ENCODE assay signal across 8 cellular contexts in the genomic region with DNA sequence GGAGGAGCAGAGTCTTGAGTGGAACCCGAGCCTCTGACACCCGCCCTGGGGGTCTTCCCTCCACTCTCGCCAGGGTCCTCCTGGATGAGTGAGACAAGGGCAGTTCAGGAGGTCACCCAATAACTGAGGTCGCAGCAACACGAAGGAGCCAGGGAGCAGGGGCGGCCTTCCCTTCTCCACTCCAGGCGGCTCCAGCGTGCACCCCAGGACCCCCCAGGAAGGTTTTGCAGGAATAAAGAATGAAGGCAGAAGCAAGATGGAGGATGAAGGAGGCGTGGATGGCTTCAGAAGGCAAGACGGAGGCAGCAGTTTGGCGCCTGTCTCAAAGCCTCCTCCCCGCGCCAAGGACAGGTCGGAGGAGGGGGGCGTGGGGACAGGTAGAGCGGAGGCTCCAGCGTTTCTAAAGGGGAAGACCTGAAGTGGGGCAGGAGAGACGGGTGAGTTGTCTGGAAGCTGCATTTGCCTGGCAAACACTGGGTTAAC. TPM values are rescaled to one million over a fixed set of nuclear protein-coding genes. Genes with fewer than 3 reads are reported as not detected.
DNase-seq lines count a peak whose midpoint lies in the region; ATAC-seq and TF ChIP-seq lines count a peak whose summit lies in the region.

No MANE protein-coding gene starts in this region.

- no peak for DNase-seq in H7
- DNase-seq in WTC11 (ENCODE audit: low spot score), result no peak
- DNase-seq in hepatocyte (ENCODE audit: low spot score), result no peak
- DNase-seq in AG08395 (ENCODE audit: low spot score), result no peak
- DNase-seq in T-helper 9 cell, result no peak

- ATAC-seq in WTC11 (no peak), GM19395 (IDR thresholded peaks at IDR 0.05; ENCODE audit: unreplicated experiment) (no peak), GM19035 (IDR thresholded peaks at IDR 0.05; ENCODE audit: unreplicated experiment) (no peak)

- H3K9me3 Mint-ChIP-seq in WTC11, result peaks cover 7% of the 10 kb centered on the region; the same call in 1 of the 2 replicates

- no peak for TF ChIP-seq CTCF in WTC11 (IDR thresholded peaks at IDR 0.05)
- TF ChIP-seq CTCF in hepatocyte (IDR thresholded peaks at IDR 0.05; ENCODE audit: poor library complexity), result no peak

- H3K36me3 ChIP-seq in H7 (replicated peaks; ENCODE audit: control insufficient read depth, insufficient read depth, low read length), result peaks cover 1% of the 10 kb centered on the region
- no peaks in the 10 kb centered on the region for H3K36me3 ChIP-seq in hepatocyte (replicated peaks; ENCODE audit: insufficient read depth, low read depth)

- CTCF ChIA-PET in WTC11 (lab: Charles Lee), result interaction anchor here (0.7 to 1.8 kb wide), 7 partner anchors 9 to 152 kb away, joined by 3 to 5 read pairs (median 4); no protein-coding TSS in a partner anchor

- 34% methylated on average over 18 of the region's 18 CpGs for WGBS in hepatocyte (ENCODE audit: low lambda C conversion rate, missing lambda C conversion rate)

- H3K36me3 Mint-ChIP-seq in WTC11, result no peaks in the 10 kb centered on the region

- POLR2A ChIA-PET in WTC11 (lab: Charles Lee), result interaction anchor here (0.9 kb wide), 1 partner anchor 128 kb away, joined by 3 read pairs; no protein-coding TSS in a partner anchor

- H3K27ac ChIP-seq in hepatocyte, result peak overlapping the region; percentile 97
- H3K27ac ChIP-seq in skin epidermis, result no peak overlapping the region

- no peaks in the 10 kb centered on the region for H3K9me3 ChIP-seq in hepatocyte (ENCODE audit: low read depth)

- H3K4me3 ChIP-seq in H7 (ENCODE audit: insufficient read depth, low read depth, low read length), result peak overlapping the region; percentile 92
- H3K4me3 ChIP-seq in hepatocyte, result peak overlapping the region; percentile 31
- H3K4me3 ChIP-seq in skin epidermis, result peak overlapping the region; percentile 47 to 67 (median 53)

- peaks cover 62% of the 10 kb centered on the region for H3K4me1 Mint-ChIP-seq in WTC11

- H3K79me2 ChIP-seq in hepatocyte, result peaks cover 43% of the 10 kb centered on the region

- peak overlapping the region; percentile 91 for H3K4me2 ChIP-seq in hepatocyte

- H3K4me1 ChIP-seq in hepatocyte (ENCODE audit: insufficient read depth), result peaks cover 31% of the 10 kb centered on the region

- H3K4me3 Mint-ChIP-seq in WTC11, result peak overlapping the region; percentile 94

- H4K20me1 ChIP-seq in hepatocyte (ENCODE audit: insufficient read depth, poor library complexity, severe bottlenecking), result peaks cover 4% of the 10 kb centered on the region

- no peaks in the 10 kb centered on the region for H3K27me3 ChIP-seq in H7 (ENCODE audit: control insufficient read depth, insufficient read depth, low read length)
- H3K27me3 ChIP-seq in hepatocyte, result no peaks in the 10 kb centered on the region

- peak overlapping the region; percentile 97 for H3K27ac Mint-ChIP-seq in WTC11

- peak overlapping the region; percentile 61 for H2AFZ ChIP-seq in hepatocyte

- H3K9me2 ChIP-seq in hepatocyte (replicated peaks; ENCODE audit: insufficient read depth), result no peaks in the 10 kb centered on the region

- H3K27me3 Mint-ChIP-seq in WTC11 (ENCODE audit: low read depth), result no peaks in the 10 kb centered on the region; the same call in 1 of the 2 replicates

TF ChIP-seq in WTC11, 78 proteins besides CTCF, POLR2A, EP300 and RAD21 (continues in another document):
- TF ChIP-seq GABPB1 (CRISPR knock-in tag; IDR thresholded peaks at IDR 0.05) (no peak), FOXK1 (CRISPR knock-in tag; IDR thresholded peaks at IDR 0.05) (0 out of 2 replicates have a peak, but pooled peaks have one; percentile 25)
- TF ChIP-seq, protein P1, sequence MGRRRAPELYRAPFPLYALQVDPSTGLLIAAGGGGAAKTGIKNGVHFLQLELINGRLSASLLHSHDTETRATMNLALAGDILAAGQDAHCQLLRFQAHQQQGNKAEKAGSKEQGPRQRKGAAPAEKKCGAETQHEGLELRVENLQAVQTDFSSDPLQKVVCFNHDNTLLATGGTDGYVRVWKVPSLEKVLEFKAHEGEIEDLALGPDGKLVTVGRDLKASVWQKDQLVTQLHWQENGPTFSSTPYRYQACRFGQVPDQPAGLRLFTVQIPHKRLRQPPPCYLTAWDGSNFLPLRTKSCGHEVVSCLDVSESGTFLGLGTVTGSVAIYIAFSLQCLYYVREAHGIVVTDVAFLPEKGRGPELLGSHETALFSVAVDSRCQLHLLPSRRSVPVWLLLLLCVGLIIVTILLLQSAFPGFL (CRISPR knock-in tag; IDR thresholded peaks at IDR 0.05; ENCODE audit: borderline replicate concordance), result no peak
- TF ChIP-seq, protein P2, sequence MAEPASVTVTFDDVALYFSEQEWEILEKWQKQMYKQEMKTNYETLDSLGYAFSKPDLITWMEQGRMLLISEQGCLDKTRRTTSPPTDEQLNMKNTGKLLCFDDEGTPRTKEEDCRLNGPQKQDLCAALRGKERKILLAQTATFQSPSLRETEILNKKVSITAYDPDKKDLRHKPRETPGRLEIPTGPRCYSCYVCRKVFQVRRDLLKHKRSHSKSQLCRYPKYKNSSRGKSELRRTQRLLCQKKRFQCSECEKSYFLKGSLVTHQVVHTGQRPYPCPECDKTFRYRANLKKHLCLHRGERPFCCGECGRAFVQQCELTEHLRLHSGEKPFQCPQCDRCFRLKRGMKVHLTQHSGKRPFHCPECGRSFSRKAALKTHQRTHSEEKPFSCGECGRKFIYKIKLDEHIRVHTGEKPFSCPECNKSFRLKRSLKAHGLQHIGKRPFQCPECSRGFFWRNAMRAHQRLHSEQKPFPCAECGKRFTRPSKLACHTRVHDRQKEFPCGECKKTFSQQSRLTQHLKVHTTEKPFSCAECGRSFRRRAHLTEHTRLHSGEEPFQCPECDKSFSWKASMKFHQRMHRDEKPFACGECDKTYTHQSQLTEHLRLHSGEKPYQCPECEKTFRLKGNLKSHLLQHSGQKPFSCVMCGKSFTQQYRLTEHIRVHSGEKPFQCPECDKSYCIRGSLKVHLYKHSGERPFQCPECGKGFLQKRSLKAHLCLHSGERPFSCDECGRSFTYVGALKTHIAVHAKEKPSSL (CRISPR knock-in tag; conservative IDR thresholded peaks at IDR 0.05), result no peak
- TF ChIP-seq, protein P3, sequence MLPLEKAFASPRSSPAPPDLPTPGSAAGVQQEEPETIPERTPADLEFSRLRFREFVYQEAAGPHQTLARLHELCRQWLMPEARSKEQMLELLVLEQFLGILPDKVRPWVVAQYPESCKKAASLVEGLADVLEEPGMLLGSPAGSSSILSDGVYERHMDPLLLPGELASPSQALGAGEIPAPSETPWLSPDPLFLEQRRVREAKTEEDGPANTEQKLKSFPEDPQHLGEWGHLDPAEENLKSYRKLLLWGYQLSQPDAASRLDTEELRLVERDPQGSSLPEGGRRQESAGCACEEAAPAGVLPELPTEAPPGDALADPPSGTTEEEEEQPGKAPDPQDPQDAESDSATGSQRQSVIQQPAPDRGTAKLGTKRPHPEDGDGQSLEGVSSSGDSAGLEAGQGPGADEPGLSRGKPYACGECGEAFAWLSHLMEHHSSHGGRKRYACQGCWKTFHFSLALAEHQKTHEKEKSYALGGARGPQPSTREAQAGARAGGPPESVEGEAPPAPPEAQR (CRISPR knock-in tag; IDR thresholded peaks at IDR 0.05), result no peak
- TF ChIP-seq, protein P4, sequence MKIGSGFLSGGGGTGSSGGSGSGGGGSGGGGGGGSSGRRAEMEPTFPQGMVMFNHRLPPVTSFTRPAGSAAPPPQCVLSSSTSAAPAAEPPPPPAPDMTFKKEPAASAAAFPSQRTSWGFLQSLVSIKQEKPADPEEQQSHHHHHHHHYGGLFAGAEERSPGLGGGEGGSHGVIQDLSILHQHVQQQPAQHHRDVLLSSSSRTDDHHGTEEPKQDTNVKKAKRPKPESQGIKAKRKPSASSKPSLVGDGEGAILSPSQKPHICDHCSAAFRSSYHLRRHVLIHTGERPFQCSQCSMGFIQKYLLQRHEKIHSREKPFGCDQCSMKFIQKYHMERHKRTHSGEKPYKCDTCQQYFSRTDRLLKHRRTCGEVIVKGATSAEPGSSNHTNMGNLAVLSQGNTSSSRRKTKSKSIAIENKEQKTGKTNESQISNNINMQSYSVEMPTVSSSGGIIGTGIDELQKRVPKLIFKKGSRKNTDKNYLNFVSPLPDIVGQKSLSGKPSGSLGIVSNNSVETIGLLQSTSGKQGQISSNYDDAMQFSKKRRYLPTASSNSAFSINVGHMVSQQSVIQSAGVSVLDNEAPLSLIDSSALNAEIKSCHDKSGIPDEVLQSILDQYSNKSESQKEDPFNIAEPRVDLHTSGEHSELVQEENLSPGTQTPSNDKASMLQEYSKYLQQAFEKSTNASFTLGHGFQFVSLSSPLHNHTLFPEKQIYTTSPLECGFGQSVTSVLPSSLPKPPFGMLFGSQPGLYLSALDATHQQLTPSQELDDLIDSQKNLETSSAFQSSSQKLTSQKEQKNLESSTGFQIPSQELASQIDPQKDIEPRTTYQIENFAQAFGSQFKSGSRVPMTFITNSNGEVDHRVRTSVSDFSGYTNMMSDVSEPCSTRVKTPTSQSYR (CRISPR knock-in tag; IDR thresholded peaks at IDR 0.05), result no peak

RNA-seq across cellular contexts. Expression of a gene that starts 0.6 kb away (rescaled TPM):
- total RNA-seq in H7 (2014; rRNA removed; shearing (Covaris generic)), result 392 and 393 TPM in 2 replicates
- total RNA-seq in WTC11 (2021) (316 to 347 TPM (median 338 TPM) in 3 replicates), hepatocyte (419 and 485 TPM in 2 replicates)
- polyA plus RNA-seq in hepatocyte, result 537 and 566 TPM in 2 replicates

Comparison
In these comparisons a context has a peak if more than half of its experiments do, and no peak if none do; other contexts are left out.
1. H3K4me3 ChIP-seq: peak in every context shown above with its lines; median percentile 92 in H7; 53 in skin epidermis; 31 in hepatocyte.